Comparison of ENCODE assay signal across 8 cellular contexts in the genomic region with DNA sequence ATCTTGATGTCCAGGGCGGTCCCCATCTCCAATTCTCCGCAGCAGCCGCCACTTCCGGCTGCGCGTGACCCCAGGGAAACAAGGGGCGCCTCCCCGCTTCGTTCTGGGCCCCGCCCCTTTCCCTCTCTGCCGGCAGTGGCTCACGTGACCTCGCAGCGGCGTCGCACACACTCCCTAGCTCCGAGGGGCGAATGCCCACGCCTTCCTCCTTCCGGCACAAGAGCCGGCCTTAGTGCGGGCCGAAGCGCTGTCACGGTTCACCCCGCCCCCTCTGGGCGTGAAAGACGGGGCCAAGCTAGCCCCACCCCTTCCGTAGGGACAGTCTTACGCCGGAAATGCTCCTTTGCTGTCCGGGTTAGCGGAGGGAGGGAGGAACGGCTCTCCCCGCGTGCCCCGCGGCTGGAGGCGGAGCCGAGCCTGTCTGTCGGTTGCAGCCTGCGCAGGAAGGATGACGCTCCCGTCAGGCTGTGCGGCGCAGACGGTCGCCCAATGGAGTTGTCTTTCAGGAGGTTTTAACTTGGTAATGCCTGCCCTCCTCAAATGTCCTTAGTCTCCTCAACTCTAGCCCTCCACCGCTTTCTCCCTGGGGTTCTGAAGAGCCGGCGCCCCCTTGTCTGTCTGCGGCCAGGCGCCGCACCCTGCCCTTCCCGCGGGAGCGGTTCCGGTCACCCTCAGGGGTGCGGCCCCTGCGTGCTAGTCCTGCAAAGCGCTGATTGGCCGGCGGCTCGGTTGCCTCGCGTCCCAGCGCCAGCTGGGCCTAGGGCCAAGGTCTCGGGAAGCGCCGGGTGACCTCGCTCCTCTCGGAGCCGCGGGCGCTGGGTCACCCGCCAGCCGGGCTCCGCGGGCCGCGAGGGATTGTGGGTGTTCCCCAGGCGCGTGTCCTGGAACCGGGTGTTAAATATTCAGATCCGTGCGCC. TPM values are rescaled to one million over a fixed set of nuclear protein-coding genes. Genes with fewer than 3 reads are reported as not detected.
A peak's percentile ranks its signal among the peaks of the same experiment; 100 is the strongest.
DNase-seq lines count a peak whose midpoint lies in the region; ATAC-seq and TF ChIP-seq lines count a peak whose summit lies in the region.

A gene (minus strand): TSS at position 66 of the 917 bp plus-strand sequence. CDS start 40 bp downstream, at position 26.

- ATAC-seq in gastroesophageal sphincter: peak; percentile 95

- TF ChIP-seq POLR2A in NB4 (IDR thresholded peaks at IDR 0.05; ENCODE audit: extremely low read depth, insufficient read length) (peak; percentile 49), gastroesophageal sphincter (IDR thresholded peaks at IDR 0.05) (peak; percentile 69 to 89)

- DNase-seq in GM04503 (ENCODE audit: low read depth): peak; percentile 96
- peak; percentile 99 for DNase-seq in HFFc6
- peak; percentile 99 for DNase-seq in NB4 (ENCODE audit: low read depth)
- peak; percentile 82 for DNase-seq in SK-N-MC (ENCODE audit: low read depth, low spot score)
- DNase-seq in activated naive CD4-positive, alpha-beta T cell treated with anti-CD3 and anti-CD28 coated beads, Interleukin-2, amount 10 ng/mL, durations not matched to agents 7 days and 5 days: peak; percentile 99
- peak; percentile 91 to 100 (median 97) for DNase-seq in substantia nigra (lab: John Stamatoyannopoulos, UW)

- H3K36me3 ChIP-seq in SK-N-MC (ENCODE audit: insufficient read depth, low read length): no peaks in the 10 kb centered on the region
- H3K36me3 ChIP-seq in gastroesophageal sphincter: no peaks in the 10 kb centered on the region
- H3K36me3 ChIP-seq in neutrophil: no peaks in the 10 kb centered on the region

- H3K4me3 ChIP-seq in NB4 (ENCODE audit: low read depth, low read length): peak within 1 kb of the TSS; percentile 94
- peak within 1 kb of the TSS; percentile 91 for H3K4me3 ChIP-seq in SK-N-MC
- H3K4me3 ChIP-seq in gastroesophageal sphincter: peak within 1 kb of the TSS; percentile 73 to 76
- H3K4me3 ChIP-seq in neutrophil (ENCODE audit: low read depth in 1 of 2, low read length in 1 of 2): peak within 1 kb of the TSS; percentile 76 to 93

- CTCF ChIA-PET in activated naive CD4-positive, alpha-beta T cell treated with anti-CD3 and anti-CD28 coated beads, Interleukin-2, amount 10 ng/mL, durations not matched to agents 7 days and 5 days (lab: Charles Lee): interaction anchor here (1.0 to 2.1 kb wide), 3 partner anchors 47 to 290 kb away, joined by 3 to 8 read pairs (median 4); no protein-coding TSS in a partner anchor

- no peaks in the 10 kb centered on the region for H3K9me3 Mint-ChIP-seq in HFFc6
- H3K9me3 Mint-ChIP-seq in activated naive CD4-positive, alpha-beta T cell treated with anti-CD3 and anti-CD28 coated beads, Interleukin-2, amount 10 ng/mL, durations not matched to agents 7 days and 5 days: no peaks in the 10 kb centered on the region

- no peak for TF ChIP-seq EP300 in gastroesophageal sphincter (IDR thresholded peaks at IDR 0.05)

- H3K9me3 ChIP-seq in SK-N-MC (ENCODE audit: low read depth, low read length) (no peaks in the 10 kb centered on the region), gastroesophageal sphincter (no peaks in the 10 kb centered on the region), neutrophil (no peaks in the 10 kb centered on the region)

- H3K4me1 Mint-ChIP-seq in HFFc6 (ENCODE audit: low read depth): peaks cover 53% of the 10 kb centered on the region
- peaks cover 56% of the 10 kb centered on the region for H3K4me1 Mint-ChIP-seq in activated naive CD4-positive, alpha-beta T cell treated with anti-CD3 and anti-CD28 coated beads, Interleukin-2, amount 10 ng/mL, durations not matched to agents 7 days and 5 days

- no peak for TF ChIP-seq CTCF in HFFc6 (IDR thresholded peaks at IDR 0.05)
- no peak for TF ChIP-seq CTCF in NB4 (IDR thresholded peaks at IDR 0.05; ENCODE audit: low read depth, low read length)
- TF ChIP-seq CTCF in gastroesophageal sphincter (IDR thresholded peaks at IDR 0.05): no peak
- peak; percentile 47 for TF ChIP-seq CTCF in neutrophil (IDR thresholded peaks at IDR 0.05)

- WGBS in gastroesophageal sphincter (ENCODE audit: low coverage in 1 of 2), 2 donors: no CpG with 5 or more reads among the region's 86 CpGs

- peak within 1 kb of the TSS; percentile 99 for H3K9ac ChIP-seq in SK-N-MC (ENCODE audit: insufficient read length)

- H3K27ac ChIP-seq in SK-N-MC: peak within 1 kb of the TSS; percentile 98
- peak within 1 kb of the TSS; percentile 91 to 98 (median 96) for H3K27ac ChIP-seq in gastroesophageal sphincter
- peak within 1 kb of the TSS; percentile 93 for H3K27ac ChIP-seq in neutrophil
- H3K27ac ChIP-seq in substantia nigra (ENCODE audit: low read depth, low read length, poor library complexity, severe bottlenecking): peak within 1 kb of the TSS; percentile 95

- H3K27me3 Mint-ChIP-seq in HFFc6 (ENCODE audit: insufficient read depth): no peaks in the 10 kb centered on the region; the same call in 1 of the 2 replicates
- peaks cover 4% of the 10 kb centered on the region for H3K27me3 Mint-ChIP-seq in activated naive CD4-positive, alpha-beta T cell treated with anti-CD3 and anti-CD28 coated beads, Interleukin-2, amount 10 ng/mL, durations not matched to agents 7 days and 5 days

- peak within 1 kb of the TSS; percentile 93 for H3K4me3 Mint-ChIP-seq in HFFc6
- H3K4me3 Mint-ChIP-seq in activated naive CD4-positive, alpha-beta T cell treated with anti-CD3 and anti-CD28 coated beads, Interleukin-2, amount 10 ng/mL, durations not matched to agents 7 days and 5 days: peak within 1 kb of the TSS; percentile 89

- peaks cover 0 to 43% (median 4%) of the 10 kb centered on the region in 3 donors for H3K4me1 ChIP-seq in gastroesophageal sphincter
- H3K4me1 ChIP-seq in neutrophil (ENCODE audit: control insufficient read depth in 1 of 2, insufficient read depth in 1 of 2, low read depth in 1 of 2, low read length in 1 of 2): peaks cover 20 to 29% of the 10 kb centered on the region in 2 experiments

- peaks cover 26% of the 10 kb centered on the region for H3K36me3 Mint-ChIP-seq in HFFc6 (ENCODE audit: low read depth)
- H3K36me3 Mint-ChIP-seq in activated naive CD4-positive, alpha-beta T cell treated with anti-CD3 and anti-CD28 coated beads, Interleukin-2, amount 10 ng/mL, durations not matched to agents 7 days and 5 days: peaks cover 30% of the 10 kb centered on the region

- no peaks in the 10 kb centered on the region for H3K27me3 ChIP-seq in gastroesophageal sphincter
- H3K27me3 ChIP-seq in neutrophil: no peaks in the 10 kb centered on the region

- peak within 1 kb of the TSS; percentile 100 for H3K27ac Mint-ChIP-seq in HFFc6
- peak within 1 kb of the TSS; percentile 99 for H3K27ac Mint-ChIP-seq in activated naive CD4-positive, alpha-beta T cell treated with anti-CD3 and anti-CD28 coated beads, Interleukin-2, amount 10 ng/mL, durations not matched to agents 7 days and 5 days

RNA-seq across cellular contexts. Expression of the gene that starts here (rescaled TPM):
- total RNA-seq in HFFc6 (2021; fragmentation: NEBNext Ultra II Directional; extraction: Animal tissue kit (Norgen Biotek cat#: 25700)): 10 to 100 TPM; 40.8 to 50.0 (median 44.3) TPM
- total RNA-seq in gastroesophageal sphincter: 10 to 100 TPM; 67.0 to 72.3 (median 68.4) TPM

Comparison
In these comparisons a context has a peak if more than half of its experiments do, and no peak if none do; other contexts are left out.
1. Peak in every context shown above with its lines: DNase-seq, ATAC-seq, H3K4me3 ChIP-seq and H3K27ac ChIP-seq.